Comparison of ENCODE assay signal across 1 cellular context in genomic region chr7:66535414-66536329, GRCh38.
TF ChIP-seq lines count a peak whose summit lies in the region.

No MANE protein-coding gene starts in this region.

TF ChIP-seq in HepG2, 621 proteins besides CTCF, POLR2A, EP300 and RAD21 (continued from another document and continues in another):
- no peak for TF ChIP-seq NFAT5 (CRISPR knock-in tag; IDR thresholded peaks at IDR 0.05)
- TF ChIP-seq ZNF468 (CRISPR knock-in tag; IDR thresholded peaks at IDR 0.05), result no peak
- no peak for TF ChIP-seq ZNF329 (CRISPR knock-in tag; IDR thresholded peaks at IDR 0.05; ENCODE audit: low read depth)
- peak; percentile 19; the same call in 1 of the 2 replicates for TF ChIP-seq BRD4 (CRISPR knock-in tag; IDR thresholded peaks at IDR 0.05)
- no peak for TF ChIP-seq SP2 (CRISPR knock-in tag; IDR thresholded peaks at IDR 0.05)
- peak; percentile 58 for TF ChIP-seq RBM22 (optimal IDR thresholded peaks at IDR 0.05; ENCODE audit: low read length)
- TF ChIP-seq, protein P1, sequence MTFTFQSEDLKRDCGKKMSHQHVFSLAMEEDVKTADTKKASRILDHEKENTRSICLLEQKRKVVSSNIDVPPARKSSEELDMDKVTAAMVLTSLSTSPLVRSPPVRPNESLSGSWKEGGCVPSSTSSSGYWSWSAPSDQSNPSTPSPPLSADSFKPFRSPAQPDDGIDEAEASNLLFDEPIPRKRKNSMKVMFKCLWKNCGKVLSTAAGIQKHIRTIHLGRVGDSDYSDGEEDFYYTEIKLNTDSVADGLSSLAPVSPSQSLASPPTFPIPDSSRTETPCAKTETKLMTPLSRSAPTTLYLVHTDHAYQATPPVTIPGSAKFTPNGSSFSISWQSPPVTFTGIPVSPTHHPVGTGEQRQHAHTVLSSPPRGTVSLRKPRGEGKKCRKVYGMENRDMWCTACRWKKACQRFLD (CRISPR knock-in tag; IDR thresholded peaks at IDR 0.05; ENCODE audit: borderline replicate concordance), result 0 out of 2 replicates have a peak, but pooled peaks have one; percentile 26
- no peak for TF ChIP-seq NCOA5 (CRISPR knock-in tag; IDR thresholded peaks at IDR 0.05)
- TF ChIP-seq ZNF660 (CRISPR knock-in tag; IDR thresholded peaks at IDR 0.05; ENCODE audit: borderline replicate concordance, low read depth), result no peak
- peak; percentile 68 to 80; a peak in 3 of 4 replicates for TF ChIP-seq NR2F1 (CRISPR knock-in tag; IDR thresholded peaks at IDR 0.05)
- peak; percentile 67; the same call in 1 of the 2 replicates for TF ChIP-seq ZNF782 (CRISPR knock-in tag; IDR thresholded peaks at IDR 0.05; ENCODE audit: borderline replicate concordance)
- TF ChIP-seq FOXP1 (IDR thresholded peaks at IDR 0.05), result no peak
- TF ChIP-seq FOXP1 (CRISPR knock-in tag; IDR thresholded peaks at IDR 0.05), result no peak
- TF ChIP-seq POGK (CRISPR knock-in tag; conservative IDR thresholded peaks at IDR 0.05), result no peak
- no peak for TF ChIP-seq HNRNPH1 (optimal IDR thresholded peaks at IDR 0.05; ENCODE audit: low read depth, low read length)
- peak; percentile 90; the same call in 1 of the 2 replicates for TF ChIP-seq ZNF296 (CRISPR knock-in tag; conservative IDR thresholded peaks at IDR 0.05)
- TF ChIP-seq ZNF891 (CRISPR knock-in tag; IDR thresholded peaks at IDR 0.05), result no peak
- TF ChIP-seq ZNF30 (CRISPR knock-in tag; IDR thresholded peaks at IDR 0.05), result no peak
- no peak for TF ChIP-seq ZFP41 (CRISPR knock-in tag; IDR thresholded peaks at IDR 0.05; ENCODE audit: borderline replicate concordance)
- no peak for TF ChIP-seq ZNF33A (CRISPR knock-in tag; IDR thresholded peaks at IDR 0.05; ENCODE audit: borderline replicate concordance)
- peak; percentile 90 for TF ChIP-seq ZNF264 (CRISPR knock-in tag; IDR thresholded peaks at IDR 0.05)
- no peak for TF ChIP-seq TRIM22 (IDR thresholded peaks at IDR 0.05)
- TF ChIP-seq SMARCC2 (IDR thresholded peaks at IDR 0.05), result no peak
- TF ChIP-seq, protein P2, sequence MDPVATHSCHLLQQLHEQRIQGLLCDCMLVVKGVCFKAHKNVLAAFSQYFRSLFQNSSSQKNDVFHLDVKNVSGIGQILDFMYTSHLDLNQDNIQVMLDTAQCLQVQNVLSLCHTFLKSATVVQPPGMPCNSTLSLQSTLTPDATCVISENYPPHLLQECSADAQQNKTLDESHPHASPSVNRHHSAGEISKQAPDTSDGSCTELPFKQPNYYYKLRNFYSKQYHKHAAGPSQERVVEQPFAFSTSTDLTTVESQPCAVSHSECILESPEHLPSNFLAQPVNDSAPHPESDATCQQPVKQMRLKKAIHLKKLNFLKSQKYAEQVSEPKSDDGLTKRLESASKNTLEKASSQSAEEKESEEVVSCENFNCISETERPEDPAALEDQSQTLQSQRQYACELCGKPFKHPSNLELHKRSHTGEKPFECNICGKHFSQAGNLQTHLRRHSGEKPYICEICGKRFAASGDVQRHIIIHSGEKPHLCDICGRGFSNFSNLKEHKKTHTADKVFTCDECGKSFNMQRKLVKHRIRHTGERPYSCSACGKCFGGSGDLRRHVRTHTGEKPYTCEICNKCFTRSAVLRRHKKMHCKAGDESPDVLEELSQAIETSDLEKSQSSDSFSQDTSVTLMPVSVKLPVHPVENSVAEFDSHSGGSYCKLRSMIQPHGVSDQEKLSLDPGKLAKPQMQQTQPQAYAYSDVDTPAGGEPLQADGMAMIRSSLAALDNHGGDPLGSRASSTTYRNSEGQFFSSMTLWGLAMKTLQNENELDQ (CRISPR knock-in tag; IDR thresholded peaks at IDR 0.05; ENCODE audit: borderline replicate concordance), result no peak
- TF ChIP-seq ZNF841 (CRISPR knock-in tag; IDR thresholded peaks at IDR 0.05; ENCODE audit: borderline replicate concordance), result no peak
- TF ChIP-seq SNAPC2 (CRISPR knock-in tag; IDR thresholded peaks at IDR 0.05), result no peak
- TF ChIP-seq THYN1 (CRISPR knock-in tag; IDR thresholded peaks at IDR 0.05; ENCODE audit: borderline replicate concordance, low read depth), result no peak
- peak; percentile 61; the same call in 1 of the 2 replicates for TF ChIP-seq SMAD3 (CRISPR knock-in tag; IDR thresholded peaks at IDR 0.05)
- TF ChIP-seq JARID2 (CRISPR knock-in tag; IDR thresholded peaks at IDR 0.05; ENCODE audit: insufficient replicate concordance), result no peak
- peak; percentile 80; the same call in 1 of the 2 replicates for TF ChIP-seq ZNF124 (CRISPR knock-in tag; IDR thresholded peaks at IDR 0.05)
- no peak for TF ChIP-seq TCF7L2 (IDR thresholded peaks at IDR 0.05; ENCODE audit: low read depth, low read length)
- TF ChIP-seq ZFP36L1 (CRISPR knock-in tag; IDR thresholded peaks at IDR 0.05), result 0 out of 2 replicates have a peak, but pooled peaks have one; percentile 11
- no peak for TF ChIP-seq SETDB1 (CRISPR knock-in tag; IDR thresholded peaks at IDR 0.05; ENCODE audit: borderline replicate concordance)
- 0 out of 2 replicates have a peak, but pooled peaks have one; percentile 36 for TF ChIP-seq ZSCAN30 (CRISPR knock-in tag; IDR thresholded peaks at IDR 0.05)
- 0 out of 2 replicates have a peak, but pooled peaks have one; percentile 28 for TF ChIP-seq SSRP1 (CRISPR knock-in tag; IDR thresholded peaks at IDR 0.05)
- no peak for TF ChIP-seq PRDM15 (CRISPR knock-in tag; IDR thresholded peaks at IDR 0.05)
- TF ChIP-seq ZNF18 (CRISPR knock-in tag; IDR thresholded peaks at IDR 0.05; ENCODE audit: insufficient replicate concordance), result peak; percentile 18
- peak; percentile 86; the same call in 1 of the 2 replicates for TF ChIP-seq GZF1 (CRISPR knock-in tag; IDR thresholded peaks at IDR 0.05)
- TF ChIP-seq, protein P3, sequence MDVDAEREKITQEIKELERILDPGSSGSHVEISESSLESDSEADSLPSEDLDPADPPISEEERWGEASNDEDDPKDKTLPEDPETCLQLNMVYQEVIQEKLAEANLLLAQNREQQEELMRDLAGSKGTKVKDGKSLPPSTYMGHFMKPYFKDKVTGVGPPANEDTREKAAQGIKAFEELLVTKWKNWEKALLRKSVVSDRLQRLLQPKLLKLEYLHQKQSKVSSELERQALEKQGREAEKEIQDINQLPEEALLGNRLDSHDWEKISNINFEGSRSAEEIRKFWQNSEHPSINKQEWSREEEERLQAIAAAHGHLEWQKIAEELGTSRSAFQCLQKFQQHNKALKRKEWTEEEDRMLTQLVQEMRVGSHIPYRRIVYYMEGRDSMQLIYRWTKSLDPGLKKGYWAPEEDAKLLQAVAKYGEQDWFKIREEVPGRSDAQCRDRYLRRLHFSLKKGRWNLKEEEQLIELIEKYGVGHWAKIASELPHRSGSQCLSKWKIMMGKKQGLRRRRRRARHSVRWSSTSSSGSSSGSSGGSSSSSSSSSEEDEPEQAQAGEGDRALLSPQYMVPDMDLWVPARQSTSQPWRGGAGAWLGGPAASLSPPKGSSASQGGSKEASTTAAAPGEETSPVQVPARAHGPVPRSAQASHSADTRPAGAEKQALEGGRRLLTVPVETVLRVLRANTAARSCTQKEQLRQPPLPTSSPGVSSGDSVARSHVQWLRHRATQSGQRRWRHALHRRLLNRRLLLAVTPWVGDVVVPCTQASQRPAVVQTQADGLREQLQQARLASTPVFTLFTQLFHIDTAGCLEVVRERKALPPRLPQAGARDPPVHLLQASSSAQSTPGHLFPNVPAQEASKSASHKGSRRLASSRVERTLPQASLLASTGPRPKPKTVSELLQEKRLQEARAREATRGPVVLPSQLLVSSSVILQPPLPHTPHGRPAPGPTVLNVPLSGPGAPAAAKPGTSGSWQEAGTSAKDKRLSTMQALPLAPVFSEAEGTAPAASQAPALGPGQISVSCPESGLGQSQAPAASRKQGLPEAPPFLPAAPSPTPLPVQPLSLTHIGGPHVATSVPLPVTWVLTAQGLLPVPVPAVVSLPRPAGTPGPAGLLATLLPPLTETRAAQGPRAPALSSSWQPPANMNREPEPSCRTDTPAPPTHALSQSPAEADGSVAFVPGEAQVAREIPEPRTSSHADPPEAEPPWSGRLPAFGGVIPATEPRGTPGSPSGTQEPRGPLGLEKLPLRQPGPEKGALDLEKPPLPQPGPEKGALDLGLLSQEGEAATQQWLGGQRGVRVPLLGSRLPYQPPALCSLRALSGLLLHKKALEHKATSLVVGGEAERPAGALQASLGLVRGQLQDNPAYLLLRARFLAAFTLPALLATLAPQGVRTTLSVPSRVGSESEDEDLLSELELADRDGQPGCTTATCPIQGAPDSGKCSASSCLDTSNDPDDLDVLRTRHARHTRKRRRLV (CRISPR knock-in tag; IDR thresholded peaks at IDR 0.05), result no peak
